8 cellular contexts compared by ENCODE assay signal in the genomic region with DNA sequence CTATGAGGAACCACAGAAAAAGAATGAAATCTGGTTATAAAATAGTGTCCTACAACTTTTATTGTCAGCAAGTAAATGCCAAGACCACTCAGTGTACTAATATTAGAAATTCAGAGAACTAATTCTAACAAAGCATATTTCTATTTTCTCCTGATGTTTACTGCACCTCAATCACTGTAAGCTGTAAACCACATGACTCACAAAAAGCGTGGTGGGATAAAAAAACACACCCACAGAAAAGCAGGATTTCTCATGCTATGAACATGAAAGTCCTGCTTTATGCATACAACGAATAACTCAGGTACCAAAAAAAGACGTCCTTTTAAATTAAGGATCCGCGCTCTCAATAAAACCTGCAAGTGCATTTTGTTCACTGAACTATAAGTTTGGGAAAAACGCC. TPM values are rescaled to one million over a fixed set of nuclear protein-coding genes. Genes with fewer than 3 reads are reported as not detected.
DNase-seq lines count a peak whose midpoint lies in the region; ATAC-seq and TF ChIP-seq lines count a peak whose summit lies in the region.

No MANE protein-coding gene starts in this region.

- ATAC-seq in activated CD8-positive, alpha-beta memory T cell treated with anti-CD3 and anti-CD28 coated beads, Interleukin-2, amount 10 ng/mL, durations not matched to agents 7 days and 5 days = no peak
- ATAC-seq in thoracic aorta (ENCODE audit: insufficient number of reproducible peaks, low FRiP score, low read depth) (no peak), GM19467 (IDR thresholded peaks at IDR 0.05; ENCODE audit: unreplicated experiment) (no peak), HG03354 (IDR thresholded peaks at IDR 0.05; ENCODE audit: poor library complexity, severe bottlenecking, unreplicated experiment) (no peak)

- TF ChIP-seq CTCF in kidney epithelial cell (IDR thresholded peaks at IDR 0.05; ENCODE audit: insufficient read depth, low read length, poor library complexity, severe bottlenecking) (no peak), thoracic aorta (IDR thresholded peaks at IDR 0.05) (no peak)

- peaks cover 48% of the 10 kb centered on the region for H3K4me1 Mint-ChIP-seq in activated CD8-positive, alpha-beta memory T cell treated with anti-CD3 and anti-CD28 coated beads, Interleukin-2, amount 10 ng/mL, durations not matched to agents 7 days and 5 days
- H3K4me1 Mint-ChIP-seq in activated naive CD8-positive, alpha-beta T cell treated with anti-CD3 and anti-CD28 coated beads for 36 hours = peaks cover 44% of the 10 kb centered on the region

- no peaks in the 10 kb centered on the region for H3K27me3 Mint-ChIP-seq in activated CD8-positive, alpha-beta memory T cell treated with anti-CD3 and anti-CD28 coated beads, Interleukin-2, amount 10 ng/mL, durations not matched to agents 7 days and 5 days
- H3K27me3 Mint-ChIP-seq in activated naive CD8-positive, alpha-beta T cell treated with anti-CD3 and anti-CD28 coated beads for 36 hours = no peaks in the 10 kb centered on the region

- H3K27me3 ChIP-seq in kidney epithelial cell (ENCODE audit: control insufficient read depth, insufficient read depth, low read length) = no peaks in the 10 kb centered on the region
- H3K27me3 ChIP-seq in thoracic aorta (replicated peaks; ENCODE audit: insufficient read depth) = no peaks in the 10 kb centered on the region

- DNase-seq in activated CD8-positive, alpha-beta memory T cell treated with anti-CD3 and anti-CD28 coated beads, Interleukin-2, amount 10 ng/mL, durations not matched to agents 7 days and 5 days = no peak
- DNase-seq in activated CD8-positive, alpha-beta memory T cell treated with anti-CD3 and anti-CD28 coated beads, Interleukin-2, amount 50 U/mL, for 4 hours = no peak
- no peak for DNase-seq in activated naive CD8-positive, alpha-beta T cell treated with anti-CD3 and anti-CD28 coated beads for 36 hours
- DNase-seq in kidney epithelial cell (ENCODE audit: low read depth) (no peak), thoracic aorta (ENCODE audit: low spot score) (no peak), NOMO-1 treated with DMSO at 0.1 percent for 48 hours (lab: John Stamatoyannopoulos, UW; ENCODE audit: unreplicated experiment) (no peak)

- H3K9me3 ChIP-seq in thoracic aorta = no peaks in the 10 kb centered on the region

- H3K36me3 Mint-ChIP-seq in activated CD8-positive, alpha-beta memory T cell treated with anti-CD3 and anti-CD28 coated beads, Interleukin-2, amount 10 ng/mL, durations not matched to agents 7 days and 5 days = peaks cover 26% of the 10 kb centered on the region
- peaks cover 33% of the 10 kb centered on the region for H3K36me3 Mint-ChIP-seq in activated naive CD8-positive, alpha-beta T cell treated with anti-CD3 and anti-CD28 coated beads for 36 hours

- CTCF ChIA-PET in activated CD8-positive, alpha-beta memory T cell treated with anti-CD3 and anti-CD28 coated beads, Interleukin-2, amount 10 ng/mL, durations not matched to agents 7 days and 5 days (lab: Charles Lee) = interaction anchor here (0.8 to 7.2 kb wide), 6 partner anchors 11 to 307 kb away, joined by 3 to 47 read pairs (median 4); a partner anchor contains a TSS

- H3K36me3 ChIP-seq in kidney epithelial cell (ENCODE audit: control insufficient read depth, insufficient read depth, low read length) (no peaks in the 10 kb centered on the region), thoracic aorta (no peaks in the 10 kb centered on the region)

- H3K4me3 ChIP-seq in kidney epithelial cell (ENCODE audit: low read depth, low read length) (peak overlapping the region; percentile 82), thoracic aorta (peak overlapping the region; percentile 96)

- H3K9me3 Mint-ChIP-seq in activated CD8-positive, alpha-beta memory T cell treated with anti-CD3 and anti-CD28 coated beads, Interleukin-2, amount 10 ng/mL, durations not matched to agents 7 days and 5 days (ENCODE audit: low read depth) = no peaks in the 10 kb centered on the region
- H3K9me3 Mint-ChIP-seq in activated naive CD8-positive, alpha-beta T cell treated with anti-CD3 and anti-CD28 coated beads for 36 hours = no peaks in the 10 kb centered on the region

- H3K4me1 ChIP-seq in thoracic aorta (ENCODE audit: control insufficient read depth in 1 of 2, low read depth in 2 of 2) = peaks cover 16 to 30% of the 10 kb centered on the region in 2 donors

- H3K27ac ChIP-seq in thoracic aorta = peak overlapping the region in 1 of 2 donors; percentile 98

- H3K4me3 Mint-ChIP-seq in activated CD8-positive, alpha-beta memory T cell treated with anti-CD3 and anti-CD28 coated beads, Interleukin-2, amount 10 ng/mL, durations not matched to agents 7 days and 5 days = peak overlapping the region; percentile 87
- peak overlapping the region; percentile 95 for H3K4me3 Mint-ChIP-seq in activated naive CD8-positive, alpha-beta T cell treated with anti-CD3 and anti-CD28 coated beads for 36 hours

- H3K27ac Mint-ChIP-seq in activated CD8-positive, alpha-beta memory T cell treated with anti-CD3 and anti-CD28 coated beads, Interleukin-2, amount 10 ng/mL, durations not matched to agents 7 days and 5 days = peak overlapping the region; percentile 80
- H3K27ac Mint-ChIP-seq in activated naive CD8-positive, alpha-beta T cell treated with anti-CD3 and anti-CD28 coated beads for 36 hours = peak overlapping the region; percentile 90

RNA-seq across cellular contexts. Expression of a gene that starts 0.8 kb away (rescaled TPM):
- total RNA-seq in activated CD8-positive, alpha-beta memory T cell treated with anti-CD3 and anti-CD28 coated beads, Interleukin-2, amount 10 ng/mL, durations not matched to agents 7 days and 5 days = 100 to 1,000 TPM; 140 to 151 TPM
- 100 to 1,000 TPM; 230 to 241 TPM for total RNA-seq in activated naive CD8-positive, alpha-beta T cell treated with anti-CD3 and anti-CD28 coated beads for 36 hours
- 75.4 and 79.6 TPM in 2 replicates for total RNA-seq in kidney epithelial cell
- total RNA-seq in thoracic aorta = 10 to 100 TPM; 12.0 to 31.5 TPM

RNA-seq across cellular contexts. Expression of a gene that starts 23.1 kb away (rescaled TPM):
- 1 to 10 TPM; 1.1 to 5.0 TPM for total RNA-seq in activated CD8-positive, alpha-beta memory T cell treated with anti-CD3 and anti-CD28 coated beads, Interleukin-2, amount 10 ng/mL, durations not matched to agents 7 days and 5 days
- 10 to 100 TPM; 11.2 to 14.5 TPM for total RNA-seq in activated naive CD8-positive, alpha-beta T cell treated with anti-CD3 and anti-CD28 coated beads for 36 hours
- total RNA-seq in kidney epithelial cell = 26.4 and 29.3 TPM in 2 replicates
- total RNA-seq in thoracic aorta = 10 to 100 TPM in 1 of 2 donors, 1 to 10 TPM in 1; 8.5 to 11.6 TPM

RNA-seq across cellular contexts. Expression of a gene that starts 36.1 kb away (rescaled TPM):
- total RNA-seq in activated CD8-positive, alpha-beta memory T cell treated with anti-CD3 and anti-CD28 coated beads, Interleukin-2, amount 10 ng/mL, durations not matched to agents 7 days and 5 days = 10 to 100 TPM; 23.4 TPM
- 10 to 100 TPM; 30.0 to 30.2 TPM for total RNA-seq in activated naive CD8-positive, alpha-beta T cell treated with anti-CD3 and anti-CD28 coated beads for 36 hours
- total RNA-seq in kidney epithelial cell (30.5 and 36.3 TPM in 2 replicates), thoracic aorta (10 to 100 TPM; 39.1 to 51.2 TPM)

RNA-seq across cellular contexts. Expression of a gene that starts 46.7 kb away (rescaled TPM):
- 10 to 100 TPM; 24.2 to 28.6 TPM for total RNA-seq in activated CD8-positive, alpha-beta memory T cell treated with anti-CD3 and anti-CD28 coated beads, Interleukin-2, amount 10 ng/mL, durations not matched to agents 7 days and 5 days
- total RNA-seq in activated naive CD8-positive, alpha-beta T cell treated with anti-CD3 and anti-CD28 coated beads for 36 hours = 10 to 100 TPM; 53.0 to 54.8 TPM
- total RNA-seq in kidney epithelial cell = 30.6 and 33.0 TPM in 2 replicates
- total RNA-seq in thoracic aorta = 10 to 100 TPM; 21.7 to 37.5 TPM
